Comparison of ENCODE assay signal across 10 cellular contexts in the genomic region with DNA sequence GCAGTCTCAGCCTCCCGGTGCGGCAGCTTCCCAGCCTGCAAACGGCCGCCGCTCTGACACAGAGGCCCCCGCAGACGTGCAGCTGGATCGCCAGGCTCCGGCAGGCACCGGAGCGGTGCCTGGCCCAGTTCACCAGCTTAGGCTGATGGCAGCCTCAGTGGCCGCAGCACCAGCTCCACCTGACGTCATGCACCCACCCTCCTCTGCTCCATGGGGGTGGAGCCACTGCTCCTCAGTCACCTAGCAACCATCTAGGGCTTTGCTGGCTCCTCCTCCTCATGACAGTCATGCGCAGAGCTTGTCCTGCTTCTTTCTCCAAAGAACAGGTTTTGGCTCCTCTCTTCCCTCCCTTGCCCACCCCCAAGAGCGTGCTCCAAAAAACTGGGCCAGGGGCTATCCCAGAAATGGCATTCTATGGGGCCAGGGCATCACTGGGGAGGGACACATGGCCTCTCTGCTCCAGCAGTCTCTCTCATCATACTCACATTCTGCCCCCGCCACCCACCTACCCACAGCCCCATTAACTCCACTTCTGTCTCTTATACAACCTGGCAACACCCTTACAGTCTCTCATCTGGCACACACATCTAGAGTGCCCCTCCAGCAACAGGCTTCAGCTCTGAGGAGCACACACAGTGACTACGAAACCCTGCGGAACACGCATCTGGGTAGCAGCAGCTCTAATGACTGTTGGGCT. TPM values are rescaled to one million over a fixed set of nuclear protein-coding genes. Genes with fewer than 3 reads are reported as not detected.
DNase-seq lines count a peak whose midpoint lies in the region; ATAC-seq and TF ChIP-seq lines count a peak whose summit lies in the region.
"Had no signal": no experiment of that assay in that cellular context is flagged by ENCODE, and none has a peak within 500 bp of the region (broad histone marks: within the 10 kb centered on the region; RNA-seq: fewer than 3 reads in every experiment).

No MANE protein-coding gene starts in this region.

- no peak for ATAC-seq in activated CD8-positive, alpha-beta memory T cell treated with anti-CD3 and anti-CD28 coated beads, Interleukin-2, amount 10 ng/mL, durations not matched to agents 7 days and 5 days
- no peak for ATAC-seq in GM21786 (IDR thresholded peaks at IDR 0.05; ENCODE audit: unreplicated experiment)

- CTCF ChIA-PET in MCF 10A (lab: Yijun Ruan, JAX), result interaction anchor here (1.2 kb wide), 1 partner anchor 40 kb away, joined by 6 read pairs; no protein-coding TSS in a partner anchor
- CTCF ChIA-PET in activated CD8-positive, alpha-beta memory T cell treated with anti-CD3 and anti-CD28 coated beads, Interleukin-2, amount 10 ng/mL, durations not matched to agents 7 days and 5 days (lab: Charles Lee), result interaction anchor here (2.1 kb wide), 1 partner anchor 17 kb away, joined by 11 read pairs; no protein-coding TSS in a partner anchor

- no TSS peak for BruUV-seq in MCF 10A (replicated peaks; lab: Mats Ljungman, UMichigan)

- no peaks in the 10 kb centered on the region for H3K9me3 ChIP-seq in breast epithelium

- peaks cover 36% of the 10 kb centered on the region for H3K36me3 Mint-ChIP-seq in MCF 10A (ENCODE audit: insufficient read depth, unreplicated experiment)
- H3K36me3 Mint-ChIP-seq in activated CD8-positive, alpha-beta memory T cell treated with anti-CD3 and anti-CD28 coated beads, Interleukin-2, amount 10 ng/mL, durations not matched to agents 7 days and 5 days, result peaks cover 9% of the 10 kb centered on the region

- peak overlapping the region; percentile 7 to 44 (median 21) for H3K4me3 ChIP-seq in breast epithelium

- TF ChIP-seq POLR2A in breast epithelium (IDR thresholded peaks at IDR 0.05), result no peak

- POLR2A ChIA-PET in MCF 10A (lab: Yijun Ruan, JAX), result no interaction called here

- no peaks in the 10 kb centered on the region for H3K9me3 Mint-ChIP-seq in MCF 10A (ENCODE audit: unreplicated experiment)
- no peaks in the 10 kb centered on the region for H3K9me3 Mint-ChIP-seq in activated CD8-positive, alpha-beta memory T cell treated with anti-CD3 and anti-CD28 coated beads, Interleukin-2, amount 10 ng/mL, durations not matched to agents 7 days and 5 days (ENCODE audit: low read depth)

- H3K4me1 Mint-ChIP-seq in MCF 10A (ENCODE audit: insufficient read depth, unreplicated experiment), result peaks cover under 1% of the 10 kb centered on the region
- peaks cover 12% of the 10 kb centered on the region for H3K4me1 Mint-ChIP-seq in activated CD8-positive, alpha-beta memory T cell treated with anti-CD3 and anti-CD28 coated beads, Interleukin-2, amount 10 ng/mL, durations not matched to agents 7 days and 5 days

- H3K27ac ChIP-seq in breast epithelium (peak overlapping the region in 1 of 2 donors; percentile 9), caudate nucleus (ENCODE audit: low read depth, low read length) (peak overlapping the region; percentile 90)

- TF ChIP-seq CTCF in breast epithelium (IDR thresholded peaks at IDR 0.05) (no peak), MCF 10A (IDR thresholded peaks at IDR 0.05; ENCODE audit: unreplicated experiment) (no peak)

- no peak overlapping the region for H3K27ac Mint-ChIP-seq in MCF 10A (ENCODE audit: low read depth, unreplicated experiment)
- H3K27ac Mint-ChIP-seq in activated CD8-positive, alpha-beta memory T cell treated with anti-CD3 and anti-CD28 coated beads, Interleukin-2, amount 10 ng/mL, durations not matched to agents 7 days and 5 days, result no peak overlapping the region
- H3K27ac Mint-ChIP-seq: B cell had no signal

- no peak overlapping the region for H3K4me3 Mint-ChIP-seq in MCF 10A (ENCODE audit: unreplicated experiment)
- H3K4me3 Mint-ChIP-seq in activated CD8-positive, alpha-beta memory T cell treated with anti-CD3 and anti-CD28 coated beads, Interleukin-2, amount 10 ng/mL, durations not matched to agents 7 days and 5 days, result no peak overlapping the region
- H3K4me3 Mint-ChIP-seq: B cell had no signal

- no peaks in the 10 kb centered on the region for H3K27me3 Mint-ChIP-seq in MCF 10A (ENCODE audit: insufficient read depth, unreplicated experiment)
- no peaks in the 10 kb centered on the region for H3K27me3 Mint-ChIP-seq in activated CD8-positive, alpha-beta memory T cell treated with anti-CD3 and anti-CD28 coated beads, Interleukin-2, amount 10 ng/mL, durations not matched to agents 7 days and 5 days
- H3K27me3 Mint-ChIP-seq: B cell had no signal

- peaks cover 0 to 3% of the 10 kb centered on the region in 2 donors for H3K4me1 ChIP-seq in breast epithelium

- H3K27me3 ChIP-seq in breast epithelium, result no peaks in the 10 kb centered on the region

- intact Hi-C loops in breast epithelium (cut with DNase I; ENCODE audit: low total_unique reads), result no loop called here
- intact Hi-C loops in MCF 10A (cut with micrococcal nuclease), result no loop called here

- H3K36me3 ChIP-seq in breast epithelium, result peaks cover 6% of the 10 kb centered on the region

- DNase-seq in breast epithelium (ENCODE audit: low spot score in 2 of 2) (peak in 1 of 2 donors; percentile 28), MCF 10A (ENCODE audit: unreplicated experiment) (no peak), caudate nucleus (lab: John Stamatoyannopoulos, UW) (peak; percentile 35 to 99 (median 92)), islet precursor cell (peak; percentile 92), superior temporal gyrus (ENCODE audit: extremely low spot score) (peak; percentile 98), SKM-1 (lab: John Stamatoyannopoulos, UW; ENCODE audit: unreplicated experiment) (no peak)
- DNase-seq in activated CD8-positive, alpha-beta memory T cell treated with anti-CD3 and anti-CD28 coated beads, Interleukin-2, amount 10 ng/mL, durations not matched to agents 7 days and 5 days, result no peak

RNA-seq across cellular contexts. Expression of gene DCTN1, which starts 5.5 kb away (rescaled TPM):
- total RNA-seq in breast epithelium (100 to 1,000 TPM in 2 of 3 donors, 10 to 100 TPM in 1; 92.2 to 125 (median 103) TPM), MCF 10A (2022) (113 and 117 TPM in 2 replicates)
- total RNA-seq in activated CD8-positive, alpha-beta memory T cell treated with anti-CD3 and anti-CD28 coated beads, Interleukin-2, amount 10 ng/mL, durations not matched to agents 7 days and 5 days, result 100 to 1,000 TPM in 1 of 2 experiments, 10 to 100 TPM in 1; 98.3 to 108 TPM

RNA-seq across cellular contexts. Expression of gene SLC4A5, which starts 31.4 kb away (rescaled TPM):
- total RNA-seq in breast epithelium, result 1 to 10 TPM; 2.1 to 9.2 (median 6.2) TPM
- 0.12 and 0.70 TPM in 2 replicates for total RNA-seq in MCF 10A (2022)
- 1 to 10 TPM in 1 of 2 experiments, under 1 TPM in 1; 0.42 to 2.6 TPM for total RNA-seq in activated CD8-positive, alpha-beta memory T cell treated with anti-CD3 and anti-CD28 coated beads, Interleukin-2, amount 10 ng/mL, durations not matched to agents 7 days and 5 days
- total RNA-seq: RPMI7951 had no signal

RNA-seq across cellular contexts. Expression of gene C2orf81, which starts 46.8 kb away (rescaled TPM):
- total RNA-seq in breast epithelium, result 1 to 10 TPM in 2 of 3 donors, under 1 TPM in 1; 0.64 to 1.6 (median 1.3) TPM
- total RNA-seq in MCF 10A (2022), result 4.3 and 5.6 TPM in 2 replicates
- 1 to 10 TPM in 1 of 2 experiments, under 1 TPM in 1; 0.93 to 1.8 TPM for total RNA-seq in activated CD8-positive, alpha-beta memory T cell treated with anti-CD3 and anti-CD28 coated beads, Interleukin-2, amount 10 ng/mL, durations not matched to agents 7 days and 5 days

RNA-seq across cellular contexts. Expression of gene WDR54, which starts 46.9 kb away (rescaled TPM):
- 10 to 100 TPM in 1 of 3 donors, 1 to 10 TPM in 2; 6.7 to 13.1 (median 9.4) TPM for total RNA-seq in breast epithelium
- 16.4 and 19.9 TPM in 2 replicates for total RNA-seq in MCF 10A (2022)
- total RNA-seq in activated CD8-positive, alpha-beta memory T cell treated with anti-CD3 and anti-CD28 coated beads, Interleukin-2, amount 10 ng/mL, durations not matched to agents 7 days and 5 days, result 10 to 100 TPM; 82.7 to 84.0 TPM

Comparison
In these comparisons a context has a peak if more than half of its experiments do, and no peak if none do; other contexts are left out.
1. DNase-seq: peak in caudate nucleus (61 of 61), islet precursor cell (single experiment) and superior temporal gyrus (single experiment); none in MCF 10A (single experiment), SKM-1 (single experiment) and activated CD8-positive, alpha-beta memory T cell treated with anti-CD3 and anti-CD28 coated beads, Interleukin-2, amount 10 ng/mL, durations not matched to agents 7 days and 5 days (single experiment).